ENCODE assay signal across 1 cellular context in the genomic region with DNA sequence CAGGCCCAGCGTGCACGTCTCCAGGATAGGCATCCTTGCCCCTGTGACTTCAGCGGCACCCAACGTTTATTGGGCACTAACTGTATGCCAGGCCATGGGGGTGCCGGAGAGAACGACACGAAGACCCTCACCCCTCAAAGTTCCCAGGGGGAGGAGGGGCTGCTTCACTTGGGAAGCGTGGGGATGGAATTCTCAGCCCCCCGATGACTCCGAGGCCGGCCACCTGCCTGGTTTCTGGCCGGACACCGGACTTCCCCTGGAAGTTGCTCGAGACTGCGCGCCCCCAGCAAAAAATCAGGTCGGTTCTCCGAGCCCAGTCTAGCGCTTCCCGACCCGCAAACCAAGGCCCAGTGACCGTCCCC.
TF ChIP-seq lines count a peak whose summit lies in the region.

No MANE protein-coding gene starts in this region.

TF ChIP-seq in GM23338, 12 proteins besides CTCF, POLR2A, EP300 and RAD21 (continued from another document):
- TF ChIP-seq, protein P1, sequence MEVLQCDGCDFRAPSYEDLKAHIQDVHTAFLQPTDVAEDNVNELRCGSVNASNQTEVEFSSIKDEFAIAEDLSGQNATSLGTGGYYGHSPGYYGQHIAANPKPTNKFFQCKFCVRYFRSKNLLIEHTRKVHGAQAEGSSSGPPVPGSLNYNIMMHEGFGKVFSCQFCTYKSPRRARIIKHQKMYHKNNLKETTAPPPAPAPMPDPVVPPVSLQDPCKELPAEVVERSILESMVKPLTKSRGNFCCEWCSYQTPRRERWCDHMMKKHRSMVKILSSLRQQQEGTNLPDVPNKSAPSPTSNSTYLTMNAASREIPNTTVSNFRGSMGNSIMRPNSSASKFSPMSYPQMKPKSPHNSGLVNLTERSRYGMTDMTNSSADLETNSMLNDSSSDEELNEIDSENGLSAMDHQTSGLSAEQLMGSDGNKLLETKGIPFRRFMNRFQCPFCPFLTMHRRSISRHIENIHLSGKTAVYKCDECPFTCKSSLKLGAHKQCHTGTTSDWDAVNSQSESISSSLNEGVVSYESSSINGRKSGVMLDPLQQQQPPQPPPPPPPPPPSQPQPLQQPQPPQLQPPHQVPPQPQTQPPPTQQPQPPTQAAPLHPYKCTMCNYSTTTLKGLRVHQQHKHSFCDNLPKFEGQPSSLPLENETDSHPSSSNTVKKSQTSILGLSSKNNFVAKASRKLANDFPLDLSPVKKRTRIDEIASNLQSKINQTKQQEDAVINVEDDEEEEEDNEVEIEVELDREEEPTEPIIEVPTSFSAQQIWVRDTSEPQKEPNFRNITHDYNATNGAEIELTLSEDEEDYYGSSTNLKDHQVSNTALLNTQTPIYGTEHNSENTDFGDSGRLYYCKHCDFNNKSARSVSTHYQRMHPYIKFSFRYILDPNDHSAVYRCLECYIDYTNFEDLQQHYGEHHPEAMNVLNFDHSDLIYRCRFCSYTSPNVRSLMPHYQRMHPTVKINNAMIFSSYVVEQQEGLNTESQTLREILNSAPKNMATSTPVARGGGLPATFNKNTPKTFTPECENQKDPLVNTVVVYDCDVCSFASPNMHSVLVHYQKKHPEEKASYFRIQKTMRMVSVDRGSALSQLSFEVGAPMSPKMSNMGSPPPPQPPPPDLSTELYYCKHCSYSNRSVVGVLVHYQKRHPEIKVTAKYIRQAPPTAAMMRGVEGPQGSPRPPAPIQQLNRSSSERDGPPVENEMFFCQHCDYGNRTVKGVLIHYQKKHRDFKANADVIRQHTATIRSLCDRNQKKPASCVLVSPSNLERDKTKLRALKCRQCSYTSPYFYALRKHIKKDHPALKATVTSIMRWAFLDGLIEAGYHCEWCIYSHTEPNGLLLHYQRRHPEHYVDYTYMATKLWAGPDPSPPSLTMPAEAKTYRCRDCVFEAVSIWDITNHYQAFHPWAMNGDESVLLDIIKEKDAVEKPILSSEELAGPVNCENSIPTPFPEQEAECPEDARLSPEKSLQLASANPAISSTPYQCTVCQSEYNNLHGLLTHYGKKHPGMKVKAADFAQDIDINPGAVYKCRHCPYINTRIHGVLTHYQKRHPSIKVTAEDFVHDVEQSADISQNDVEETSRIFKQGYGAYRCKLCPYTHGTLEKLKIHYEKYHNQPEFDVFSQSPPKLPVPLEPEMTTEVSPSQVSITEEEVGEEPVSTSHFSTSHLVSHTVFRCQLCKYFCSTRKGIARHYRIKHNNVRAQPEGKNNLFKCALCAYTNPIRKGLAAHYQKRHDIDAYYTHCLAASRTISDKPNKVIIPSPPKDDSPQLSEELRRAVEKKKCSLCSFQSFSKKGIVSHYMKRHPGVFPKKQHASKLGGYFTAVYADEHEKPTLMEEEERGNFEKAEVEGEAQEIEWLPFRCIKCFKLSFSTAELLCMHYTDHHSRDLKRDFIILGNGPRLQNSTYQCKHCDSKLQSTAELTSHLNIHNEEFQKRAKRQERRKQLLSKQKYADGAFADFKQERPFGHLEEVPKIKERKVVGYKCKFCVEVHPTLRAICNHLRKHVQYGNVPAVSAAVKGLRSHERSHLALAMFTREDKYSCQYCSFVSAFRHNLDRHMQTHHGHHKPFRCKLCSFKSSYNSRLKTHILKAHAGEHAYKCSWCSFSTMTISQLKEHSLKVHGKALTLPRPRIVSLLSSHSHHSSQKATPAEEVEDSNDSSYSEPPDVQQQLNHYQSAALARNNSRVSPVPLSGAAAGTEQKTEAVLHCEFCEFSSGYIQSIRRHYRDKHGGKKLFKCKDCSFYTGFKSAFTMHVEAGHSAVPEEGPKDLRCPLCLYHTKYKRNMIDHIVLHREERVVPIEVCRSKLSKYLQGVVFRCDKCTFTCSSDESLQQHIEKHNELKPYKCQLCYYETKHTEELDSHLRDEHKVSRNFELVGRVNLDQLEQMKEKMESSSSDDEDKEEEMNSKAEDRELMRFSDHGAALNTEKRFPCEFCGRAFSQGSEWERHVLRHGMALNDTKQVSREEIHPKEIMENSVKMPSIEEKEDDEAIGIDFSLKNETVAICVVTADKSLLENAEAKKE (CRISPR knock-in tag; IDR thresholded peaks at IDR 0.05): no peak
- TF ChIP-seq ZNF331 (CRISPR knock-in tag; IDR thresholded peaks at IDR 0.05; ENCODE audit: low read depth) (no peak), STAT1 (IDR thresholded peaks at IDR 0.05; ENCODE audit: unreplicated experiment) (no peak), ETS1 (IDR thresholded peaks at IDR 0.05) (no peak), CREB1 (CRISPR knock-in tag; IDR thresholded peaks at IDR 0.05; ENCODE audit: low read depth) (no peak), ZNF114 (CRISPR knock-in tag; IDR thresholded peaks at IDR 0.05) (no peak), POLR2AphosphoS5 (IDR thresholded peaks at IDR 0.05; ENCODE audit: low read depth) (no peak), JUNB (IDR thresholded peaks at IDR 0.05; ENCODE audit: unreplicated experiment) (no peak), EZH2phosphoT487 (IDR thresholded peaks at IDR 0.05; ENCODE audit: unreplicated experiment) (no peak)
- TF ChIP-seq, protein P2, sequence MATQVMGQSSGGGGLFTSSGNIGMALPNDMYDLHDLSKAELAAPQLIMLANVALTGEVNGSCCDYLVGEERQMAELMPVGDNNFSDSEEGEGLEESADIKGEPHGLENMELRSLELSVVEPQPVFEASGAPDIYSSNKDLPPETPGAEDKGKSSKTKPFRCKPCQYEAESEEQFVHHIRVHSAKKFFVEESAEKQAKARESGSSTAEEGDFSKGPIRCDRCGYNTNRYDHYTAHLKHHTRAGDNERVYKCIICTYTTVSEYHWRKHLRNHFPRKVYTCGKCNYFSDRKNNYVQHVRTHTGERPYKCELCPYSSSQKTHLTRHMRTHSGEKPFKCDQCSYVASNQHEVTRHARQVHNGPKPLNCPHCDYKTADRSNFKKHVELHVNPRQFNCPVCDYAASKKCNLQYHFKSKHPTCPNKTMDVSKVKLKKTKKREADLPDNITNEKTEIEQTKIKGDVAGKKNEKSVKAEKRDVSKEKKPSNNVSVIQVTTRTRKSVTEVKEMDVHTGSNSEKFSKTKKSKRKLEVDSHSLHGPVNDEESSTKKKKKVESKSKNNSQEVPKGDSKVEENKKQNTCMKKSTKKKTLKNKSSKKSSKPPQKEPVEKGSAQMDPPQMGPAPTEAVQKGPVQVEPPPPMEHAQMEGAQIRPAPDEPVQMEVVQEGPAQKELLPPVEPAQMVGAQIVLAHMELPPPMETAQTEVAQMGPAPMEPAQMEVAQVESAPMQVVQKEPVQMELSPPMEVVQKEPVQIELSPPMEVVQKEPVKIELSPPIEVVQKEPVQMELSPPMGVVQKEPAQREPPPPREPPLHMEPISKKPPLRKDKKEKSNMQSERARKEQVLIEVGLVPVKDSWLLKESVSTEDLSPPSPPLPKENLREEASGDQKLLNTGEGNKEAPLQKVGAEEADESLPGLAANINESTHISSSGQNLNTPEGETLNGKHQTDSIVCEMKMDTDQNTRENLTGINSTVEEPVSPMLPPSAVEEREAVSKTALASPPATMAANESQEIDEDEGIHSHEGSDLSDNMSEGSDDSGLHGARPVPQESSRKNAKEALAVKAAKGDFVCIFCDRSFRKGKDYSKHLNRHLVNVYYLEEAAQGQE (IDR thresholded peaks at IDR 0.05; ENCODE audit: unreplicated experiment): no peak
